ENCODE assay signal across 5 cellular contexts in genomic region chr2:19927816-19928215, GRCh38. TPM values are rescaled to one million over a fixed set of nuclear protein-coding genes. Genes with fewer than 3 reads are reported as not detected.
DNase-seq lines count a peak whose midpoint lies in the region; ATAC-seq, FAIRE-seq and TF ChIP-seq lines count a peak whose summit lies in the region.
"Not testable (repeated sequence)": the region's sequence is repeated elsewhere in the genome, so short reads cannot be mapped to it uniquely, and the experiment has no call there.

No MANE protein-coding gene starts in this region.

- TF ChIP-seq EP300 in K562 (IDR thresholded peaks at IDR 0.05; ENCODE audit: low read length); HepG2 (IDR thresholded peaks at IDR 0.05; ENCODE audit: low read depth in 2 of 2, low read length in 2 of 2); HepG2 (CRISPR knock-in tag; IDR thresholded peaks at IDR 0.05; ENCODE audit: borderline replicate concordance): not testable (repeated sequence)

- TF ChIP-seq POLR2A in K562 (conservative IDR thresholded peaks at IDR 0.05); HepG2 (IDR thresholded peaks at IDR 0.05; ENCODE audit: insufficient read depth in 1 of 2, low read depth in 2 of 2, low read length in 2 of 2): not testable (repeated sequence)

- not testable (repeated sequence) for H3K4me3 ChIP-seq in HEK293 (ENCODE audit: low read depth, low read length); K562; HepG2 (replicated peaks in 1 of 3; ENCODE audit: insufficient read depth in 1 of 3, low read depth in 2 of 3, low read length in 3 of 3)

- not testable (repeated sequence) for H3K9me1 ChIP-seq in K562 (ENCODE audit: control insufficient read depth, insufficient read depth, low read length)

- not testable (repeated sequence) for H3K27ac Mint-ChIP-seq in activated CD4-positive, alpha-beta T cell treated with anti-CD3 and anti-CD28 coated beads, Interleukin-2, amount 10 ng/mL, durations not matched to agents 24 days and 14 days

- DNase-seq in NCI-H82 (lab: John Stamatoyannopoulos, UW) (peak; percentile 13), K562 (ENCODE audit: extremely low read depth in 1 of 4, low spot score in 3 of 4) (peak in 1 of 4 experiments; percentile 13)
- peak; percentile 35 for DNase-seq in activated CD4-positive, alpha-beta T cell treated with anti-CD3 and anti-CD28 coated beads, Interleukin-2, amount 10 ng/mL, durations not matched to agents 24 days and 14 days
- not testable (repeated sequence) for DNase-seq in HepG2 (ENCODE audit: low spot score)

- H3K4me2 ChIP-seq in K562 (ENCODE audit: insufficient read depth, low read length); HepG2 (ENCODE audit: low read depth, low read length): not testable (repeated sequence)

- H3K9me3 Mint-ChIP-seq in activated CD4-positive, alpha-beta T cell treated with anti-CD3 and anti-CD28 coated beads, Interleukin-2, amount 10 ng/mL, durations not matched to agents 24 days and 14 days = not testable (repeated sequence)

- H3K36me3 ChIP-seq in HEK293 (ENCODE audit: control insufficient read depth in 2 of 2, insufficient read depth in 1 of 2, low read length in 2 of 2) (peaks cover 20 to 33% of the 10 kb centered on the region in 2 experiments), HepG2 (replicated peaks in 1 of 2; ENCODE audit: control insufficient read depth in 1 of 2, insufficient read depth in 2 of 2, low read length in 2 of 2) (peaks cover 7 to 48% of the 10 kb centered on the region in 2 experiments)
- H3K36me3 ChIP-seq in K562 (ENCODE audit: control insufficient read depth, insufficient read depth, low read length) = not testable (repeated sequence)

- in situ Hi-C loops in K562 (cut with MboI); HepG2 (cut with HindIII; ENCODE audit: extremely low pct_ligation_motif_present, low pct_unique_long_range_greater_than_20kb): not testable (repeated sequence)

- not testable (repeated sequence) for H3K27me3 ChIP-seq in K562 (ENCODE audit: control insufficient read depth in 2 of 2, insufficient read depth in 2 of 2, low read length in 2 of 2); HepG2 (ENCODE audit: control insufficient read depth in 1 of 2, insufficient read depth in 2 of 2, low read length in 2 of 2)

- H2AFZ ChIP-seq in K562 (ENCODE audit: low read depth, low read length); HepG2 (ENCODE audit: low read length): not testable (repeated sequence)

- not testable (repeated sequence) for TF ChIP-seq CTCF in HEK293 (tag by site-specific recombination; IDR thresholded peaks at IDR 0.05); K562 (IDR thresholded peaks at IDR 0.05 in 2 of 3, conservative IDR thresholded peaks at IDR 0.05 in 1 of 3; ENCODE audit: insufficient read depth in 2 of 3, low read depth in 1 of 3, low read length in 3 of 3); HepG2 (CRISPR knock-in tag; IDR thresholded peaks at IDR 0.05)

- not testable (repeated sequence) for H3K9me3 ChIP-seq in HEK293 (ENCODE audit: control insufficient read depth, insufficient read depth, low read depth, low read length); K562 (replicated peaks; ENCODE audit: control insufficient read depth, insufficient read depth, low read depth, low read length)
- H3K9me3 ChIP-seq in HepG2 (ENCODE audit: low read length) = peaks cover 17% of the 10 kb centered on the region

- CTCF ChIA-PET in HEK293 (lab: Yijun Ruan, JAX) = interaction anchor here (0.6 kb wide), 1 partner anchor 1130 kb away, joined by 4 read pairs; no protein-coding TSS in a partner anchor
- CTCF ChIA-PET in K562 (lab: Yijun Ruan, JAX; ENCODE audit: low intra/inter-chr PET ratio); HepG2 (lab: Yijun Ruan, JAX; ENCODE audit: low intra/inter-chr PET ratio, low total read pairs): not testable (repeated sequence)

- not testable (repeated sequence) for H3K9ac ChIP-seq in K562 (ENCODE audit: insufficient read depth in 1 of 2, low read depth in 2 of 2, low read length in 2 of 2); HepG2 (ENCODE audit: insufficient read depth, low read depth, low read length)

- H3K4me1 Mint-ChIP-seq in activated CD4-positive, alpha-beta T cell treated with anti-CD3 and anti-CD28 coated beads, Interleukin-2, amount 10 ng/mL, durations not matched to agents 24 days and 14 days = not testable (repeated sequence)

- H3K79me2 ChIP-seq in K562 (ENCODE audit: control insufficient read depth, insufficient read depth, low read length); HepG2 (ENCODE audit: insufficient read depth, low read length): not testable (repeated sequence)

- not testable (repeated sequence) for FAIRE-seq in K562 (lab: Jason Lieb, UNC); HepG2 (lab: Jason Lieb, UNC)

- intact Hi-C loops in activated CD4-positive, alpha-beta T cell treated with anti-CD3 and anti-CD28 coated beads, Interleukin-2, amount 10 ng/mL, durations not matched to agents 24 days and 14 days (cut with micrococcal nuclease); K562 (cut with micrococcal nuclease); HepG2 (cut with micrococcal nuclease; ENCODE audit: unreplicated experiment): not testable (repeated sequence)

- not testable (repeated sequence) for H4K20me1 ChIP-seq in K562 (replicated peaks; ENCODE audit: control insufficient read depth, insufficient read depth, low read length); HepG2 (ENCODE audit: insufficient read depth, low read length)

- not testable (repeated sequence) for H3K4me1 ChIP-seq in HEK293 (ENCODE audit: control insufficient read depth, insufficient read depth, low read length); K562 (replicated peaks in 1 of 2; ENCODE audit: control insufficient read depth in 2 of 2, insufficient read depth in 2 of 2, low read length in 2 of 2); HepG2 (ENCODE audit: insufficient read depth, low read length)

- H3K27me3 Mint-ChIP-seq in activated CD4-positive, alpha-beta T cell treated with anti-CD3 and anti-CD28 coated beads, Interleukin-2, amount 10 ng/mL, durations not matched to agents 24 days and 14 days = not testable (repeated sequence)

- WGBS in K562 (ENCODE audit: insufficient coverage, low coverage, missing lambda C conversion rate) = 44% methylated on average over 1 of the region's 1 CpG
- 100% methylated on average over 1 of the region's 1 CpG for WGBS in HepG2 (ENCODE audit: low lambda C conversion rate)

- POLR2A ChIA-PET in HEK293 (lab: Yijun Ruan, JAX); HepG2 (lab: Yijun Ruan, JAX): not testable (repeated sequence)
- POLR2A ChIA-PET in K562 (lab: Yijun Ruan, JAX) = interaction anchor here (0.6 kb wide), 1 partner anchor 277 kb away, joined by 3 read pairs; no protein-coding TSS in a partner anchor

- TF ChIP-seq RAD21 in K562 (CRISPR knock-in tag; conservative IDR thresholded peaks at IDR 0.05 in 1 of 2, IDR thresholded peaks at IDR 0.05 in 1 of 2); HepG2 (CRISPR knock-in tag; IDR thresholded peaks at IDR 0.05): not testable (repeated sequence)

- not testable (repeated sequence) for H3K27ac ChIP-seq in HEK293 (ENCODE audit: extremely low read depth, low read depth, low read length); K562 (ENCODE audit: extremely low read depth, low read depth, low read length); HepG2 (ENCODE audit: extremely low read length, insufficient read depth, low read length)

- not testable (repeated sequence) for H3K4me3 Mint-ChIP-seq in activated CD4-positive, alpha-beta T cell treated with anti-CD3 and anti-CD28 coated beads, Interleukin-2, amount 10 ng/mL, durations not matched to agents 24 days and 14 days

- ATAC-seq in K562, HepG2: not testable (repeated sequence)

- not testable (repeated sequence) for BruUV-seq in K562 (replicated peaks; lab: Mats Ljungman, UMichigan); HepG2 (replicated peaks; lab: Mats Ljungman, UMichigan)

- peaks cover 43% of the 10 kb centered on the region for H3K36me3 Mint-ChIP-seq in activated CD4-positive, alpha-beta T cell treated with anti-CD3 and anti-CD28 coated beads, Interleukin-2, amount 10 ng/mL, durations not matched to agents 24 days and 14 days (ENCODE audit: low read depth)

RNA-seq across cellular contexts. Expression of gene TTC32, which starts 26.0 kb away (rescaled TPM):
- total RNA-seq in activated CD4-positive, alpha-beta T cell treated with anti-CD3 and anti-CD28 coated beads, Interleukin-2, amount 10 ng/mL, durations not matched to agents 24 days and 14 days = 10.5 and 11.0 TPM in 2 replicates
- 43.8 and 77.6 TPM in 2 replicates for total RNA-seq in K562 (2011; cell fraction: chromatin; rRNA removed; ENCODE audit: low replicate concordance)
- total RNA-seq in K562 (2011; cell fraction: nucleolus; rRNA removed) = 47.5 and 49.7 TPM in 2 replicates
- total RNA-seq in K562 (2011; cell fraction: nucleoplasm; rRNA removed) = 59.5 and 69.1 TPM in 2 replicates
- 23.7 and 27.6 TPM in 2 replicates for total RNA-seq in K562 (2014; rRNA removed)
- 52.6 and 59.0 TPM in 2 replicates for total RNA-seq in K562 (2014; rRNA removed; fragmentation: Illumina TruSeq; extraction: Trizol)
- 38.2 and 42.3 TPM in 2 replicates for total RNA-seq in K562 (2015; rRNA removed; fragmentation: Illumina TruSeq; extraction: Trizol)
- total RNA-seq in K562 (2021) = 36.5 and 40.8 TPM in 2 replicates
- polyA plus RNA-seq in K562 (2011; rRNA removed) = 64.3 and 69.3 TPM in 2 replicates
- polyA plus RNA-seq in K562 (2011; cell fraction: cytosol; rRNA removed) = 32.1 and 37.1 TPM in 2 replicates
- polyA plus RNA-seq in K562 (2011; cell fraction: nucleus; rRNA removed) = 90.6 and 119 TPM in 2 replicates
- 38.8 and 49.6 TPM in 2 replicates for polyA plus RNA-seq in K562 (2012)
- 39.6 and 40.5 TPM in 2 replicates for polyA plus RNA-seq in K562 (2014; fragmentation: Illumina TruSeq; extraction: Trizol)
- polyA plus RNA-seq in K562 (2014; fragmentation: Nextera tagmentation; extraction: Ambion mirVana) = 10 to 100 TPM; 55.0 to 66.5 TPM
- 55.0 and 71.4 TPM in 2 replicates for polyA plus RNA-seq in K562 (2014; rRNA removed)
- polyA minus RNA-seq in K562 (2011; rRNA and poly(A)+ RNA removed) = 26.9 and 30.0 TPM in 2 replicates
- polyA minus RNA-seq in K562 (2011; cell fraction: cytosol; rRNA and poly(A)+ RNA removed) = 13.1 and 15.0 TPM in 2 replicates
- polyA minus RNA-seq in K562 (2011; cell fraction: nucleus; rRNA and poly(A)+ RNA removed) = 90.5 and 115 TPM in 2 replicates
- 18.5 and 21.6 TPM in 2 replicates for total RNA-seq in HepG2 (2016; rRNA removed; fragmentation: Illumina TruSeq; extraction: Trizol)
- 3.0 and 3.8 TPM in 2 replicates for total RNA-seq in HepG2 (2016; cell fraction: cytosol; rRNA removed; fragmentation: Illumina TruSeq; extraction: Trizol; ENCODE audit: low read depth)
- total RNA-seq in HepG2 (2016; cell fraction: insoluble cytoplasmic fraction; rRNA removed; fragmentation: Illumina TruSeq; extraction: Trizol) = 16.3 and 24.1 TPM in 2 replicates
- total RNA-seq in HepG2 (2016; cell fraction: membrane; rRNA removed; fragmentation: Illumina TruSeq; extraction: Trizol) = 6.2 and 7.0 TPM in 2 replicates
- 45.3 and 49.4 TPM in 2 replicates for total RNA-seq in HepG2 (2016; cell fraction: nucleus; rRNA removed; fragmentation: Illumina TruSeq; extraction: Trizol)
- 31.8 and 38.3 TPM in 2 replicates for polyA plus RNA-seq in HepG2 (2011; rRNA removed)
- polyA plus RNA-seq in HepG2 (2011; cell fraction: cytosol; rRNA removed) = 13.5 and 15.6 TPM in 2 replicates
- 66.0 and 79.3 TPM in 2 replicates for polyA plus RNA-seq in HepG2 (2011; cell fraction: nucleus; rRNA removed)
- 26.1 and 41.0 TPM in 2 replicates for polyA plus RNA-seq in HepG2 (2012)
- 2.9 TPM in 2 replicates for polyA plus RNA-seq in HepG2 (2016; cell fraction: cytosol; fragmentation: Illumina TruSeq; extraction: Trizol; ENCODE audit: low read depth)
- polyA plus RNA-seq in HepG2 (2016; cell fraction: insoluble cytoplasmic fraction; fragmentation: Illumina TruSeq; extraction: Trizol; ENCODE audit: low read depth) = 21.5 and 26.4 TPM in 2 replicates
- polyA plus RNA-seq in HepG2 (2016; cell fraction: membrane; fragmentation: Illumina TruSeq; extraction: Trizol; ENCODE audit: low read depth) = 5.4 and 6.1 TPM in 2 replicates
- polyA plus RNA-seq in HepG2 (2016; cell fraction: nucleus; fragmentation: Illumina TruSeq; extraction: Trizol; ENCODE audit: insufficient read depth, low read depth) = 65.4 and 67.3 TPM in 2 replicates
- 14.4 and 14.7 TPM in 2 replicates for polyA minus RNA-seq in HepG2 (2011; rRNA and poly(A)+ RNA removed; ENCODE audit: low replicate concordance)
- 5.5 and 7.4 TPM in 2 replicates for polyA minus RNA-seq in HepG2 (2011; cell fraction: cytosol; rRNA and poly(A)+ RNA removed)
- 107 and 122 TPM in 2 replicates for polyA minus RNA-seq in HepG2 (2011; cell fraction: nucleus; rRNA and poly(A)+ RNA removed)
